In genomic region chr12:131565256-131566005, GRCh38 we compare ENCODE assay signal across 1 cellular context.
TF ChIP-seq lines count a peak whose summit lies in the region.

No MANE protein-coding gene starts in this region.

TF ChIP-seq in HepG2, 621 proteins besides CTCF, POLR2A, EP300 and RAD21 (continued from another document):
- TF ChIP-seq ZNF687 (CRISPR knock-in tag; IDR thresholded peaks at IDR 0.05) (0 out of 2 replicates have a peak, but pooled peaks have one; percentile 12), ZBTB2 (CRISPR knock-in tag; IDR thresholded peaks at IDR 0.05; ENCODE audit: low read depth) (no peak), POLR2G (IDR thresholded peaks at IDR 0.05; ENCODE audit: low read depth, low read length) (no peak)
TF ChIP-seq in HepG2: peak in this region for 1.
